ENCODE assay signal across 8 cellular contexts in the genomic region with DNA sequence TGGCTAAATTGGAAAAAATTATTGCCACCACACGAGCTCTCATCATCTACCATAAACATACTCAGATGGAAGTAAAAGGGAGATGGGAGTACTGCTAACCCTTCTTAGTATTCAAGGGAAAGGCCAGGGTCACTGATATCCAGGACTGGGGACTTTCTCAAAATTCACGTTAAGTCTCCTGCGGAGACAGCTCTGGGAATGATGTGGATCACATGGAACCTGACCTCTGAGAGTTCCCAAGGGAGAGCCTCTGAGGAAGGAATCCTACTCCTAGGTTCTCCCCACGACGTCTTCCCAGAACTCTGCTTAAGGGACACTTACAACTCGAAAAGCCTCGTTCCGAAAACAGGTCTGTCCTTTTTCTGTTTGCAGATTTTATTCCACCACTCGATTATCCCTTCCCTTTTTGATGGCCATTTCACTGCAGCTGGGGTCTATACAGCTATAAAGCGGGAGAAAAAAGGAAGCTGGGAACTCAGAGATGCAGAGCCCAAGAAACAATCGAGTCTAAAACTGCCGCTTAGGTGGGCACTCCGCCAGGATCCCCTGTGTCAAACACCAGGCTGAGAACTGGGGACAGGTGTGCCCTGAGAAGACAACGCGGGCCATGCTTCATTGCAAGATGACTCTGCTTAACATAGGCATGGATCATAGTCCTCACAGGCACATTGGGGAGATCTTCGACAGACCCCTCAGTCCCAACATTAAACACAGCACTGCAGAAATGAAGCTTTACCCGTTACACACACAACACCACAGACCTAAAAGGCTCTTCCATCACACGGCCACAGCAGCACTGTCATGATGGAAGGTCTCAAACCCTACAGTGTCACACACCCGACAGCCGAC. TPM values are rescaled to one million over a fixed set of nuclear protein-coding genes. Genes with fewer than 3 reads are reported as not detected.
A peak's percentile ranks its signal among the peaks of the same experiment; 100 is the strongest.
DNase-seq lines count a peak whose midpoint lies in the region; ATAC-seq and TF ChIP-seq lines count a peak whose summit lies in the region.

No MANE protein-coding gene starts in this region.

- H3K9me2 ChIP-seq in neural cell (ENCODE audit: insufficient read depth, low read length): no peaks in the 10 kb centered on the region

- H3K4me2 ChIP-seq in fibroblast of lung (ENCODE audit: extremely low read depth, insufficient read depth, low read length) (peak overlapping the region; percentile 100), neural cell (ENCODE audit: low read length) (peak overlapping the region; percentile 97)

- peak overlapping the region; percentile 100 for H2AFZ ChIP-seq in fibroblast of lung (ENCODE audit: low read length)
- peak overlapping the region; percentile 99 for H2AFZ ChIP-seq in neural cell (ENCODE audit: low read depth, low read length)

- no peak for TF ChIP-seq CTCF in fibroblast of lung (conservative IDR thresholded peaks at IDR 0.05 in 1 of 2, IDR thresholded peaks at IDR 0.05 in 1 of 2; ENCODE audit: low read depth in 1 of 2, low read length in 2 of 2)
- TF ChIP-seq CTCF in neural cell (IDR thresholded peaks at IDR 0.05; ENCODE audit: poor library complexity, severe bottlenecking): no peak

- no peak for TF ChIP-seq EP300 in neural cell (conservative IDR thresholded peaks at IDR 0.05; ENCODE audit: poor library complexity, severe bottlenecking)

- H3F3A ChIP-seq in neural cell (ENCODE audit: insufficient read depth, low read length, poor library complexity, severe bottlenecking): no peaks in the 10 kb centered on the region

- ATAC-seq in HG02610 (IDR thresholded peaks at IDR 0.05; ENCODE audit: unreplicated experiment) (peak; percentile 17), SK-N-SH treated with all-trans-retinoic acid at 6 μM for 48 hours (peak; percentile 54), HG03135 (IDR thresholded peaks at IDR 0.05; ENCODE audit: unreplicated experiment) (no peak)

- H3K9ac ChIP-seq in fibroblast of lung (ENCODE audit: insufficient read depth, low read length): peak overlapping the region; percentile 69
- peak overlapping the region; percentile 82 for H3K9ac ChIP-seq in neural cell (ENCODE audit: low read length)

- no peaks in the 10 kb centered on the region for H4K20me1 ChIP-seq in fibroblast of lung (ENCODE audit: control insufficient read depth, extremely low read depth, insufficient read depth, low read length)
- no peaks in the 10 kb centered on the region for H4K20me1 ChIP-seq in neural cell (ENCODE audit: insufficient read depth)

- H3K27me3 ChIP-seq in fibroblast of lung (ENCODE audit: control insufficient read depth, insufficient read depth, low read length): no peaks in the 10 kb centered on the region
- H3K27me3 ChIP-seq in neural cell (ENCODE audit: insufficient read depth, low read depth, low read length): no peaks in the 10 kb centered on the region

- H3K4me1 ChIP-seq in fibroblast of lung (ENCODE audit: control insufficient read depth, extremely low read depth, insufficient read depth, low read length): peaks cover 2% of the 10 kb centered on the region

- DNase-seq in COLO668 (lab: John Stamatoyannopoulos, UW; ENCODE audit: unreplicated experiment) (peak; percentile 35), fibroblast of lung (ENCODE audit: low read depth in 2 of 2) (peak in 1 of 2 donors; percentile 12), ureter (ENCODE audit: low spot score) (no peak), AG08395 (ENCODE audit: low spot score) (no peak)

- H3K79me2 ChIP-seq in fibroblast of lung (ENCODE audit: control insufficient read depth, insufficient read depth, low read length) (peaks cover 17% of the 10 kb centered on the region), neural cell (replicated peaks; ENCODE audit: insufficient read depth, low read length) (peaks cover 29% of the 10 kb centered on the region)

- peak overlapping the region; percentile 69 for H3K27ac ChIP-seq in fibroblast of lung (ENCODE audit: insufficient read depth, low read length)
- peak overlapping the region; percentile 51 for H3K27ac ChIP-seq in neural cell (ENCODE audit: low read length)

- H3K36me3 ChIP-seq in fibroblast of lung (ENCODE audit: control insufficient read depth, insufficient read depth, low read length) (no peaks in the 10 kb centered on the region), neural cell (ENCODE audit: insufficient read depth, low read length) (peaks cover 11% of the 10 kb centered on the region)

- TF ChIP-seq RAD21 in neural cell (conservative IDR thresholded peaks at IDR 0.05): no peak

- H3K9me3 ChIP-seq in fibroblast of lung (ENCODE audit: control insufficient read depth, insufficient read depth, low read depth, low read length) (no peaks in the 10 kb centered on the region), neural cell (ENCODE audit: low read length) (peaks cover 1% of the 10 kb centered on the region)

- peak overlapping the region; percentile 79 to 100 (median 92) for H3K4me3 ChIP-seq in fibroblast of lung (replicated peaks in 1 of 4; ENCODE audit: control extremely low read depth in 1 of 4, insufficient read depth in 1 of 4, low read depth in 3 of 4, low read length in 4 of 4)
- H3K4me3 ChIP-seq in neural cell (ENCODE audit: low read length): peak overlapping the region; percentile 99

TF ChIP-seq in SK-N-SH treated with all-trans-retinoic acid at 6 μM for 48 hours, 23 proteins besides CTCF, POLR2A, EP300 and RAD21:
- TF ChIP-seq TCF4 (CRISPR knock-in tag; IDR thresholded peaks at IDR 0.05; ENCODE audit: borderline replicate concordance) (no peak), ZFP30 (CRISPR knock-in tag; IDR thresholded peaks at IDR 0.05) (no peak), RARB (CRISPR knock-in tag; IDR thresholded peaks at IDR 0.05) (no peak), PPARA (CRISPR knock-in tag; IDR thresholded peaks at IDR 0.05; ENCODE audit: borderline replicate concordance) (no peak), TOX (CRISPR knock-in tag; IDR thresholded peaks at IDR 0.05; ENCODE audit: borderline replicate concordance) (no peak)
- TF ChIP-seq, protein P1, sequence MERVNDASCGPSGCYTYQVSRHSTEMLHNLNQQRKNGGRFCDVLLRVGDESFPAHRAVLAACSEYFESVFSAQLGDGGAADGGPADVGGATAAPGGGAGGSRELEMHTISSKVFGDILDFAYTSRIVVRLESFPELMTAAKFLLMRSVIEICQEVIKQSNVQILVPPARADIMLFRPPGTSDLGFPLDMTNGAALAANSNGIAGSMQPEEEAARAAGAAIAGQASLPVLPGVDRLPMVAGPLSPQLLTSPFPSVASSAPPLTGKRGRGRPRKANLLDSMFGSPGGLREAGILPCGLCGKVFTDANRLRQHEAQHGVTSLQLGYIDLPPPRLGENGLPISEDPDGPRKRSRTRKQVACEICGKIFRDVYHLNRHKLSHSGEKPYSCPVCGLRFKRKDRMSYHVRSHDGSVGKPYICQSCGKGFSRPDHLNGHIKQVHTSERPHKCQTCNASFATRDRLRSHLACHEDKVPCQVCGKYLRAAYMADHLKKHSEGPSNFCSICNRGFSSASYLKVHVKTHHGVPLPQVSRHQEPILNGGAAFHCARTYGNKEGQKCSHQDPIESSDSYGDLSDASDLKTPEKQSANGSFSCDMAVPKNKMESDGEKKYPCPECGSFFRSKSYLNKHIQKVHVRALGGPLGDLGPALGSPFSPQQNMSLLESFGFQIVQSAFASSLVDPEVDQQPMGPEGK (CRISPR knock-in tag; IDR thresholded peaks at IDR 0.05; ENCODE audit: borderline replicate concordance): no peak

TF ChIP-seq in neural cell, 6 proteins besides CTCF, POLR2A, EP300 and RAD21:
- TF ChIP-seq, protein P2, sequence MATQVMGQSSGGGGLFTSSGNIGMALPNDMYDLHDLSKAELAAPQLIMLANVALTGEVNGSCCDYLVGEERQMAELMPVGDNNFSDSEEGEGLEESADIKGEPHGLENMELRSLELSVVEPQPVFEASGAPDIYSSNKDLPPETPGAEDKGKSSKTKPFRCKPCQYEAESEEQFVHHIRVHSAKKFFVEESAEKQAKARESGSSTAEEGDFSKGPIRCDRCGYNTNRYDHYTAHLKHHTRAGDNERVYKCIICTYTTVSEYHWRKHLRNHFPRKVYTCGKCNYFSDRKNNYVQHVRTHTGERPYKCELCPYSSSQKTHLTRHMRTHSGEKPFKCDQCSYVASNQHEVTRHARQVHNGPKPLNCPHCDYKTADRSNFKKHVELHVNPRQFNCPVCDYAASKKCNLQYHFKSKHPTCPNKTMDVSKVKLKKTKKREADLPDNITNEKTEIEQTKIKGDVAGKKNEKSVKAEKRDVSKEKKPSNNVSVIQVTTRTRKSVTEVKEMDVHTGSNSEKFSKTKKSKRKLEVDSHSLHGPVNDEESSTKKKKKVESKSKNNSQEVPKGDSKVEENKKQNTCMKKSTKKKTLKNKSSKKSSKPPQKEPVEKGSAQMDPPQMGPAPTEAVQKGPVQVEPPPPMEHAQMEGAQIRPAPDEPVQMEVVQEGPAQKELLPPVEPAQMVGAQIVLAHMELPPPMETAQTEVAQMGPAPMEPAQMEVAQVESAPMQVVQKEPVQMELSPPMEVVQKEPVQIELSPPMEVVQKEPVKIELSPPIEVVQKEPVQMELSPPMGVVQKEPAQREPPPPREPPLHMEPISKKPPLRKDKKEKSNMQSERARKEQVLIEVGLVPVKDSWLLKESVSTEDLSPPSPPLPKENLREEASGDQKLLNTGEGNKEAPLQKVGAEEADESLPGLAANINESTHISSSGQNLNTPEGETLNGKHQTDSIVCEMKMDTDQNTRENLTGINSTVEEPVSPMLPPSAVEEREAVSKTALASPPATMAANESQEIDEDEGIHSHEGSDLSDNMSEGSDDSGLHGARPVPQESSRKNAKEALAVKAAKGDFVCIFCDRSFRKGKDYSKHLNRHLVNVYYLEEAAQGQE (IDR thresholded peaks at IDR 0.05; ENCODE audit: borderline replicate concordance): no peak
- TF ChIP-seq POLR2AphosphoS5 (IDR thresholded peaks at IDR 0.05) (no peak), TAF1 (IDR thresholded peaks at IDR 0.05; ENCODE audit: low read depth) (no peak), MXI1 (conservative IDR thresholded peaks at IDR 0.05; ENCODE audit: poor library complexity, severe bottlenecking) (no peak), SMC3 (conservative IDR thresholded peaks at IDR 0.05; ENCODE audit: poor library complexity) (no peak), EZH2 (IDR thresholded peaks at IDR 0.05; ENCODE audit: borderline replicate concordance, insufficient read depth, low read length, poor library complexity, severe bottlenecking) (no peak)

RNA-seq across cellular contexts. Expression of a gene that starts 0.8 kb away (rescaled TPM):
- total RNA-seq in fibroblast of lung (5.9 and 6.9 TPM in 2 replicates), ureter (10.3 TPM)
- polyA plus RNA-seq in fibroblast of lung (4.3 and 5.6 TPM in 2 replicates), neural cell (18.4 and 20.8 TPM in 2 replicates)
- polyA plus RNA-seq in fibroblast of lung (2012): 3.1 and 4.2 TPM in 2 replicates
- polyA minus RNA-seq in fibroblast of lung (ENCODE audit: low replicate concordance) (not detected in 2 replicates), neural cell (27.6 and 30.2 TPM in 2 replicates)

RNA-seq across cellular contexts. Expression of a gene that starts 20.0 kb away (rescaled TPM):
- 14.9 and 15.7 TPM in 2 replicates for total RNA-seq in fibroblast of lung
- polyA plus RNA-seq in fibroblast of lung: 3.0 and 3.5 TPM in 2 replicates
- 2.1 and 4.9 TPM in 2 replicates for polyA plus RNA-seq in fibroblast of lung (2012)
- polyA minus RNA-seq in fibroblast of lung (ENCODE audit: low replicate concordance): 0.70 and 1.0 TPM in 2 replicates
- 28.1 and 32.4 TPM in 2 replicates for polyA plus RNA-seq in neural cell
- polyA minus RNA-seq in neural cell: 38.2 and 47.9 TPM in 2 replicates
- total RNA-seq in ureter: 16.2 TPM
